1 cellular context compared by ENCODE assay signal in the genomic region with DNA sequence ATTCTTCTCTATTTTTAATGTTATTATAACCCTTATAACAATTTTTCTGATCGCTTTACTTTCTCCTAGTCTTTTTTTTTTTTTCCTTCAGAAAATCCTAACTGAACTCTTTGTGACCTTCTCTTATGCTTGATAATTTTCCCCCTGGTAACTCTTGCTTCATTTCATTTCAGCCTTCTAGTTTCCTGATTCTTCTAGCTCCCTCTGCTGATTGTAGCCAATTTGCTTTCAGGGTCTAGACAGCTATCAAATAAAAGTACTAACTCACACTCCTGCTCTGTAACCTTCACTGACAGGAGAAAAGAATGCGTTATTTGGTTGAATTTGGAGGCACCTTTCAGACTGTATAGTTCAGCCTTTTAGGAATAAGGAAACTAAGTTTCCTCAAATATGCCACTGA.
TF ChIP-seq lines count a peak whose summit lies in the region.

No MANE protein-coding gene starts in this region.

TF ChIP-seq in A549, 52 proteins besides CTCF, POLR2A, EP300 and RAD21 (continued from another document):
- TF ChIP-seq, protein P1, sequence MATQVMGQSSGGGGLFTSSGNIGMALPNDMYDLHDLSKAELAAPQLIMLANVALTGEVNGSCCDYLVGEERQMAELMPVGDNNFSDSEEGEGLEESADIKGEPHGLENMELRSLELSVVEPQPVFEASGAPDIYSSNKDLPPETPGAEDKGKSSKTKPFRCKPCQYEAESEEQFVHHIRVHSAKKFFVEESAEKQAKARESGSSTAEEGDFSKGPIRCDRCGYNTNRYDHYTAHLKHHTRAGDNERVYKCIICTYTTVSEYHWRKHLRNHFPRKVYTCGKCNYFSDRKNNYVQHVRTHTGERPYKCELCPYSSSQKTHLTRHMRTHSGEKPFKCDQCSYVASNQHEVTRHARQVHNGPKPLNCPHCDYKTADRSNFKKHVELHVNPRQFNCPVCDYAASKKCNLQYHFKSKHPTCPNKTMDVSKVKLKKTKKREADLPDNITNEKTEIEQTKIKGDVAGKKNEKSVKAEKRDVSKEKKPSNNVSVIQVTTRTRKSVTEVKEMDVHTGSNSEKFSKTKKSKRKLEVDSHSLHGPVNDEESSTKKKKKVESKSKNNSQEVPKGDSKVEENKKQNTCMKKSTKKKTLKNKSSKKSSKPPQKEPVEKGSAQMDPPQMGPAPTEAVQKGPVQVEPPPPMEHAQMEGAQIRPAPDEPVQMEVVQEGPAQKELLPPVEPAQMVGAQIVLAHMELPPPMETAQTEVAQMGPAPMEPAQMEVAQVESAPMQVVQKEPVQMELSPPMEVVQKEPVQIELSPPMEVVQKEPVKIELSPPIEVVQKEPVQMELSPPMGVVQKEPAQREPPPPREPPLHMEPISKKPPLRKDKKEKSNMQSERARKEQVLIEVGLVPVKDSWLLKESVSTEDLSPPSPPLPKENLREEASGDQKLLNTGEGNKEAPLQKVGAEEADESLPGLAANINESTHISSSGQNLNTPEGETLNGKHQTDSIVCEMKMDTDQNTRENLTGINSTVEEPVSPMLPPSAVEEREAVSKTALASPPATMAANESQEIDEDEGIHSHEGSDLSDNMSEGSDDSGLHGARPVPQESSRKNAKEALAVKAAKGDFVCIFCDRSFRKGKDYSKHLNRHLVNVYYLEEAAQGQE (IDR thresholded peaks at IDR 0.05) = no peak
- TF ChIP-seq RNF2 (IDR thresholded peaks at IDR 0.05; ENCODE audit: borderline replicate concordance, low read depth) (no peak), FOXS1 (CRISPR knock-in tag; IDR thresholded peaks at IDR 0.05) (no peak), HDAC2 (IDR thresholded peaks at IDR 0.05) (no peak), POLR2AphosphoS2 (conservative IDR thresholded peaks at IDR 0.05; ENCODE audit: low read length) (no peak), RARB (CRISPR knock-in tag; IDR thresholded peaks at IDR 0.05) (no peak), CEBPB (IDR thresholded peaks at IDR 0.05) (no peak), RCOR1 (IDR thresholded peaks at IDR 0.05; ENCODE audit: low read depth, low read length) (no peak), FOSL2 (IDR thresholded peaks at IDR 0.05) (no peak), FOSL2 (CRISPR knock-in tag; IDR thresholded peaks at IDR 0.05) (no peak), MYC (IDR thresholded peaks at IDR 0.05; ENCODE audit: borderline replicate concordance, low read length) (no peak), SMC3 (IDR thresholded peaks at IDR 0.05) (no peak; the same call in 2 of the 3 replicates)
- TF ChIP-seq, protein P2, sequence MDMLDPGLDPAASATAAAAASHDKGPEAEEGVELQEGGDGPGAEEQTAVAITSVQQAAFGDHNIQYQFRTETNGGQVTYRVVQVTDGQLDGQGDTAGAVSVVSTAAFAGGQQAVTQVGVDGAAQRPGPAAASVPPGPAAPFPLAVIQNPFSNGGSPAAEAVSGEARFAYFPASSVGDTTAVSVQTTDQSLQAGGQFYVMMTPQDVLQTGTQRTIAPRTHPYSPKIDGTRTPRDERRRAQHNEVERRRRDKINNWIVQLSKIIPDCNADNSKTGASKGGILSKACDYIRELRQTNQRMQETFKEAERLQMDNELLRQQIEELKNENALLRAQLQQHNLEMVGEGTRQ (IDR thresholded peaks at IDR 0.05) = no peak
- TF ChIP-seq, protein P3, sequence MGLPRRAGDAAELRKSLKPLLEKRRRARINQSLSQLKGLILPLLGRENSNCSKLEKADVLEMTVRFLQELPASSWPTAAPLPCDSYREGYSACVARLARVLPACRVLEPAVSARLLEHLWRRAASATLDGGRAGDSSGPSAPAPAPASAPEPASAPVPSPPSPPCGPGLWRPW (IDR thresholded peaks at IDR 0.05) = no peak
